In the genomic region with DNA sequence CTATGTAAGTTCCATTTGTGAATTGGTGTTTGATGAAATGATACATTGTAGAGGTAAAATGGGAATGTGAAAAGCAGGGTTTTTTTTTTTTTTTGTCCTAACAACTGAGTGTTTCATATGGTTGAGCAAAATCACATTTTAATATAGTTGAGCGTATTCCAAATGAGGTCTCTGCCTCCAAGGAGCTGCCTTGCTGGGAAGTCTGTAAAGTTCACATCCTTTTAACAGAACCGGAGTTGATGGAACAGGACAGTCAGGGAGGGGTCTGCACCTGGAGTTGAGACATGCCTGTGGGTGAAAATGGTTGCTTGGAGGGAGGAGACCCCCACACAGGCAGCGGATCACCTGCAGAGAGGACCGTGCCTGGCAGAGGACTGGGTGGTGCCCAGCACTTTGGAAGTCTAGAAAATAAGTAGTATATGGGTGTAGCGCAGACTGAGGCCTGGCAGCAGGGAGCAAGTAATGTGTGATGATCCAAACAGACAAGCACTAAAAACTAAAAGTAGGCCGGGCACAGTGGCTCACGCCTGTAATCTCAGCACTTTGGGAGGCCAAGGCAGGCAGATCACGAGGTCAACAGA, we compare ENCODE assay signal across 16 cellular contexts.
DNase-seq lines count a peak whose midpoint lies in the region; ATAC-seq, FAIRE-seq and TF ChIP-seq lines count a peak whose summit lies in the region.
"Had no signal": no experiment of that assay in that cellular context is flagged by ENCODE, and none has a peak within 500 bp of the region (broad histone marks: within the 10 kb centered on the region; RNA-seq: fewer than 3 reads in every experiment).

No MANE protein-coding gene starts in this region.

- H3K36me3 Mint-ChIP-seq in activated CD8-positive, alpha-beta T cell treated with anti-CD3 and anti-CD28 coated beads for 36 hours (ENCODE audit: low read depth), result peaks cover 3% of the 10 kb centered on the region

- H3K9me3 Mint-ChIP-seq in activated CD8-positive, alpha-beta T cell treated with anti-CD3 and anti-CD28 coated beads for 36 hours, result peaks cover 2% of the 10 kb centered on the region
- H3K9me3 Mint-ChIP-seq: neural crest cell had no signal

- DNase-seq in A549 (ENCODE audit: low read depth in 1 of 2, low spot score in 1 of 2) (no peak), GM23248 (peak; percentile 14), left ventricle myocardium inferior (no peak), HTR-8/SVneo (ENCODE audit: insufficient read length, low spot score) (no peak), HuH-7 (ENCODE audit: low spot score) (no peak), WERI-Rb-1 (no peak), KBM-7 (no peak)
- no peak for DNase-seq in activated CD8-positive, alpha-beta T cell treated with anti-CD3 and anti-CD28 coated beads for 36 hours
- DNase-seq: gastrocnemius medialis, NCI-H2107, right cardiac atrium, T1000 had no signal

- no peaks in the 10 kb centered on the region for H3K79me2 ChIP-seq in GM23248 (ENCODE audit: insufficient read depth)

- H3K9me3 ChIP-seq in A549 (no peaks in the 10 kb centered on the region), GM23248 (ENCODE audit: low read depth) (no peaks in the 10 kb centered on the region), left ventricle myocardium inferior (replicated peaks) (no peaks in the 10 kb centered on the region), WERI-Rb-1 (ENCODE audit: severe bottlenecking) (no peaks in the 10 kb centered on the region)
- H3K9me3 ChIP-seq: gastrocnemius medialis had no signal

- no peak overlapping the region for H3K4me3 ChIP-seq in A549
- peak overlapping the region; percentile 54 for H3K4me3 ChIP-seq in GM23248
- no peak overlapping the region for H3K4me3 ChIP-seq in left ventricle myocardium inferior
- H3K4me3 ChIP-seq in WERI-Rb-1 (ENCODE audit: low read depth, low read length), result no peak overlapping the region
- H3K4me3 ChIP-seq: gastrocnemius medialis, lung had no signal

- H3K4me2 ChIP-seq in A549, result peak overlapping the region; percentile 58
- H3K4me2 ChIP-seq in GM23248 (ENCODE audit: unreplicated experiment), result peak overlapping the region; percentile 76

- TF ChIP-seq CTCF in A549 (IDR thresholded peaks at IDR 0.05) (no peak), left ventricle myocardium inferior (IDR thresholded peaks at IDR 0.05; ENCODE audit: borderline replicate concordance) (no peak), WERI-Rb-1 (IDR thresholded peaks at IDR 0.05; ENCODE audit: low read depth, low read length) (no peak)
- no peak for TF ChIP-seq CTCF in activated CD8-positive, alpha-beta T cell treated with anti-CD3 and anti-CD28 coated beads for 36 hours (IDR thresholded peaks at IDR 0.05)

- H3K27ac ChIP-seq in A549 (peak overlapping the region; percentile 54 to 81), GM23248 (no peak overlapping the region), left ventricle myocardium inferior (replicated peaks) (peak overlapping the region; percentile 75), WERI-Rb-1 (no peak overlapping the region)
- H3K27ac ChIP-seq: gastrocnemius medialis had no signal

- H3K27ac Mint-ChIP-seq in activated CD8-positive, alpha-beta T cell treated with anti-CD3 and anti-CD28 coated beads for 36 hours, result peak overlapping the region; percentile 78
- H3K27ac Mint-ChIP-seq: activated naive CD4-positive, alpha-beta T cell treated with anti-CD3 and anti-CD28 coated beads for 36 hours; B cell had no signal

- FAIRE-seq in A549 (lab: Jason Lieb, UNC) (no peak), HTR-8/SVneo (lab: Jason Lieb, UNC) (no peak)

- 91% methylated on average over 8 of the region's 8 CpGs for WGBS in A549 (ENCODE audit: missing lambda C conversion rate)
- 37 to 39% methylated on average over 8 of the region's 8 CpGs for WGBS in GM23248 (ENCODE audit: low coverage in 1 of 2, low lambda C conversion rate in 2 of 2, missing lambda C conversion rate in 2 of 2), 2 experiments

- intact Hi-C loops in activated CD8-positive, alpha-beta T cell treated with anti-CD3 and anti-CD28 coated beads for 36 hours (cut with micrococcal nuclease), result no loop called here
- intact Hi-C loops in left ventricle myocardium inferior (cut with micrococcal nuclease), result no loop called here

- peak overlapping the region; percentile 58 for H3K4me3 Mint-ChIP-seq in activated CD8-positive, alpha-beta T cell treated with anti-CD3 and anti-CD28 coated beads for 36 hours
- H3K4me3 Mint-ChIP-seq: neural crest cell had no signal

- CTCF ChIA-PET in A549 (lab: Yijun Ruan, JAX), result interaction anchor here (0.6 to 0.8 kb wide), 3 partner anchors 51 to 294 kb away, joined by 3 read pairs; no protein-coding TSS in a partner anchor
- CTCF ChIA-PET in activated CD8-positive, alpha-beta T cell treated with anti-CD3 and anti-CD28 coated beads for 36 hours (lab: Charles Lee), result interaction anchor here (0.8 to 1.7 kb wide), 4 partner anchors 8 to 311 kb away, joined by 3 to 7 read pairs (median 4); no protein-coding TSS in a partner anchor

- H2AFZ ChIP-seq in GM23248, result peak overlapping the region; percentile 34

- in situ Hi-C loops in GM23248 (cut with MboI) (no loop called here), KBM-7 (cut with MboI; ENCODE audit: low pct_unique_long_range_greater_than_20kb, low sequenced_read_pairs) (no loop called here)

- peaks cover 12% of the 10 kb centered on the region; the same call in 2 of the 3 replicates for H3K4me1 ChIP-seq in A549
- H3K4me1 ChIP-seq in GM23248 (ENCODE audit: insufficient read depth), result peaks cover 24% of the 10 kb centered on the region
- H3K4me1 ChIP-seq in left ventricle myocardium inferior, result no peaks in the 10 kb centered on the region
- H3K4me1 ChIP-seq: gastrocnemius medialis had no signal

- H3K9me2 ChIP-seq in GM23248 (ENCODE audit: insufficient read depth), result no peaks in the 10 kb centered on the region

- peaks cover 17% of the 10 kb centered on the region for H3F3A ChIP-seq in GM23248 (ENCODE audit: insufficient read depth)

- 0 out of 2 replicates have a peak overlapping the region, but pooled peaks have one; percentile 1 for H3K9ac ChIP-seq in GM23248

- peaks cover 2% of the 10 kb centered on the region for H3K27me3 Mint-ChIP-seq in activated CD8-positive, alpha-beta T cell treated with anti-CD3 and anti-CD28 coated beads for 36 hours

- TF ChIP-seq POLR2A in A549 (IDR thresholded peaks at IDR 0.05; ENCODE audit: low read length), result no peak

- no peak for ATAC-seq in A549
- no peak for ATAC-seq in activated CD8-positive, alpha-beta T cell treated with anti-CD3 and anti-CD28 coated beads for 36 hours
- ATAC-seq: gastrocnemius medialis had no signal

- H4K20me1 ChIP-seq in GM23248 (ENCODE audit: insufficient read depth), result no peaks in the 10 kb centered on the region

- TF ChIP-seq EP300 in A549 (IDR thresholded peaks at IDR 0.05), result no peak

- TF ChIP-seq RAD21 in A549 (conservative IDR thresholded peaks at IDR 0.05 in 1 of 2, IDR thresholded peaks at IDR 0.05 in 1 of 2), result no peak

- H3K36me3 ChIP-seq in GM23248 (ENCODE audit: low read depth) (no peaks in the 10 kb centered on the region), left ventricle myocardium inferior (no peaks in the 10 kb centered on the region), WERI-Rb-1 (no peaks in the 10 kb centered on the region)
- H3K36me3 ChIP-seq: gastrocnemius medialis had no signal

- no peaks in the 10 kb centered on the region for H3K27me3 ChIP-seq in GM23248 (replicated peaks; ENCODE audit: insufficient read depth)
- H3K27me3 ChIP-seq in left ventricle myocardium inferior (ENCODE audit: low read depth), result peaks cover 20% of the 10 kb centered on the region
- no peaks in the 10 kb centered on the region for H3K27me3 ChIP-seq in WERI-Rb-1 (ENCODE audit: insufficient read depth, low read depth, severe bottlenecking)
- H3K27me3 ChIP-seq: gastrocnemius medialis had no signal

- POLR2A ChIA-PET in A549 (lab: Yijun Ruan, JAX), result interaction anchor here (1.0 kb wide), 1 partner anchor 39 kb away, joined by 3 read pairs; no protein-coding TSS in a partner anchor
- POLR2A ChIA-PET in activated CD8-positive, alpha-beta T cell treated with anti-CD3 and anti-CD28 coated beads for 36 hours (lab: Charles Lee), result interaction anchor here (0.6 to 1.1 kb wide), 3 partner anchors 53 to 93 kb away, joined by 3 to 4 read pairs (median 4); no protein-coding TSS in a partner anchor

- peaks cover 36% of the 10 kb centered on the region for H3K4me1 Mint-ChIP-seq in activated CD8-positive, alpha-beta T cell treated with anti-CD3 and anti-CD28 coated beads for 36 hours (ENCODE audit: low read depth)

TF ChIP-seq in A549, 52 proteins besides CTCF, POLR2A, EP300 and RAD21:
- no peak for TF ChIP-seq CEBPB (IDR thresholded peaks at IDR 0.05)
- TF ChIP-seq SREBF2 (IDR thresholded peaks at IDR 0.05), result no peak
- TF ChIP-seq, protein P1, sequence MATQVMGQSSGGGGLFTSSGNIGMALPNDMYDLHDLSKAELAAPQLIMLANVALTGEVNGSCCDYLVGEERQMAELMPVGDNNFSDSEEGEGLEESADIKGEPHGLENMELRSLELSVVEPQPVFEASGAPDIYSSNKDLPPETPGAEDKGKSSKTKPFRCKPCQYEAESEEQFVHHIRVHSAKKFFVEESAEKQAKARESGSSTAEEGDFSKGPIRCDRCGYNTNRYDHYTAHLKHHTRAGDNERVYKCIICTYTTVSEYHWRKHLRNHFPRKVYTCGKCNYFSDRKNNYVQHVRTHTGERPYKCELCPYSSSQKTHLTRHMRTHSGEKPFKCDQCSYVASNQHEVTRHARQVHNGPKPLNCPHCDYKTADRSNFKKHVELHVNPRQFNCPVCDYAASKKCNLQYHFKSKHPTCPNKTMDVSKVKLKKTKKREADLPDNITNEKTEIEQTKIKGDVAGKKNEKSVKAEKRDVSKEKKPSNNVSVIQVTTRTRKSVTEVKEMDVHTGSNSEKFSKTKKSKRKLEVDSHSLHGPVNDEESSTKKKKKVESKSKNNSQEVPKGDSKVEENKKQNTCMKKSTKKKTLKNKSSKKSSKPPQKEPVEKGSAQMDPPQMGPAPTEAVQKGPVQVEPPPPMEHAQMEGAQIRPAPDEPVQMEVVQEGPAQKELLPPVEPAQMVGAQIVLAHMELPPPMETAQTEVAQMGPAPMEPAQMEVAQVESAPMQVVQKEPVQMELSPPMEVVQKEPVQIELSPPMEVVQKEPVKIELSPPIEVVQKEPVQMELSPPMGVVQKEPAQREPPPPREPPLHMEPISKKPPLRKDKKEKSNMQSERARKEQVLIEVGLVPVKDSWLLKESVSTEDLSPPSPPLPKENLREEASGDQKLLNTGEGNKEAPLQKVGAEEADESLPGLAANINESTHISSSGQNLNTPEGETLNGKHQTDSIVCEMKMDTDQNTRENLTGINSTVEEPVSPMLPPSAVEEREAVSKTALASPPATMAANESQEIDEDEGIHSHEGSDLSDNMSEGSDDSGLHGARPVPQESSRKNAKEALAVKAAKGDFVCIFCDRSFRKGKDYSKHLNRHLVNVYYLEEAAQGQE (IDR thresholded peaks at IDR 0.05), result no peak
- no peak for TF ChIP-seq MYC (IDR thresholded peaks at IDR 0.05; ENCODE audit: borderline replicate concordance, low read length)
- TF ChIP-seq, protein P2, sequence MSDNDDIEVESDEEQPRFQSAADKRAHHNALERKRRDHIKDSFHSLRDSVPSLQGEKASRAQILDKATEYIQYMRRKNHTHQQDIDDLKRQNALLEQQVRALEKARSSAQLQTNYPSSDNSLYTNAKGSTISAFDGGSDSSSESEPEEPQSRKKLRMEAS (IDR thresholded peaks at IDR 0.05), result no peak
- no peak for TF ChIP-seq EHMT2 (IDR thresholded peaks at IDR 0.05; ENCODE audit: low read depth)

Comparison
In these comparisons a context has a peak if more than half of its experiments do, and no peak if none do; other contexts are left out.
1. H3K27ac ChIP-seq: peak in A549 (2 of 2) and left ventricle myocardium inferior (single experiment); none in GM23248 (single experiment) and WERI-Rb-1 (single experiment).